Comparison of ENCODE assay signal across 1 cellular context in the genomic region with DNA sequence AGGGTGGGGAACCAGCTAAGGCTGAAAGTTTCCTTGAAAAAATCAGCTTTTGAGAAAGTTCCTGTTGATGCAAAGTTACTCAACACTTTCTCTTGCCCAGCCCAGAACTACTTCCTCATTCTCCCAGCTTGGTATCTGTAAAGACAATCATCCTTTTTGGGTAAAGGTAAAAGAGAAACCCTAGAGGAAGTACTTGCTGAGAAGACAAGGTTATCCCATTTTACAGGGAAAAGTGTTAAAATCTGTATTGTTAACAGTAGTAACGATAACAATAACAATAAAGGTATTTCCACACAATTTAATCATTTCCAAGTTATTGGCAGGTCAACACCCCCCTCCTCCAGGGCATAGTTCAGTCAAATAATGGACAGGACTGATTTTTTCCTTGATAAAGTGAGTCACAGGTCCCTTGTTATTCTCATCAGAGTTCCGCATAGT.
TF ChIP-seq lines count a peak whose summit lies in the region.

No MANE protein-coding gene starts in this region.

TF ChIP-seq in HCT116, 20 proteins besides CTCF, POLR2A, EP300 and RAD21 (continued from another document):
- no peak for TF ChIP-seq EZH2phosphoT487 (IDR thresholded peaks at IDR 0.05; ENCODE audit: borderline replicate concordance)
- TF ChIP-seq SP1 (IDR thresholded peaks at IDR 0.05; ENCODE audit: low read depth) = peak; percentile 29; the same call in 1 of the 2 replicates
- no peak for TF ChIP-seq JUND (IDR thresholded peaks at IDR 0.05)
- no peak for TF ChIP-seq SIN3A (IDR thresholded peaks at IDR 0.05; ENCODE audit: low read depth)
- no peak for TF ChIP-seq EZH2 (IDR thresholded peaks at IDR 0.05)
- TF ChIP-seq, protein P1, sequence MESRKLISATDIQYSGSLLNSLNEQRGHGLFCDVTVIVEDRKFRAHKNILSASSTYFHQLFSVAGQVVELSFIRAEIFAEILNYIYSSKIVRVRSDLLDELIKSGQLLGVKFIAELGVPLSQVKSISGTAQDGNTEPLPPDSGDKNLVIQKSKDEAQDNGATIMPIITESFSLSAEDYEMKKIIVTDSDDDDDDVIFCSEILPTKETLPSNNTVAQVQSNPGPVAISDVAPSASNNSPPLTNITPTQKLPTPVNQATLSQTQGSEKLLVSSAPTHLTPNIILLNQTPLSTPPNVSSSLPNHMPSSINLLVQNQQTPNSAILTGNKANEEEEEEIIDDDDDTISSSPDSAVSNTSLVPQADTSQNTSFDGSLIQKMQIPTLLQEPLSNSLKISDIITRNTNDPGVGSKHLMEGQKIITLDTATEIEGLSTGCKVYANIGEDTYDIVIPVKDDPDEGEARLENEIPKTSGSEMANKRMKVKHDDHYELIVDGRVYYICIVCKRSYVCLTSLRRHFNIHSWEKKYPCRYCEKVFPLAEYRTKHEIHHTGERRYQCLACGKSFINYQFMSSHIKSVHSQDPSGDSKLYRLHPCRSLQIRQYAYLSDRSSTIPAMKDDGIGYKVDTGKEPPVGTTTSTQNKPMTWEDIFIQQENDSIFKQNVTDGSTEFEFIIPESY (IDR thresholded peaks at IDR 0.05; ENCODE audit: extremely low read depth, insufficient replicate concordance, low read length) = no peak
- 0 out of 2 replicates have a peak, but pooled peaks have one; percentile 26 for TF ChIP-seq FOSL1 (IDR thresholded peaks at IDR 0.05; ENCODE audit: low read depth)
- TF ChIP-seq, protein P2, sequence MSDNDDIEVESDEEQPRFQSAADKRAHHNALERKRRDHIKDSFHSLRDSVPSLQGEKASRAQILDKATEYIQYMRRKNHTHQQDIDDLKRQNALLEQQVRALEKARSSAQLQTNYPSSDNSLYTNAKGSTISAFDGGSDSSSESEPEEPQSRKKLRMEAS (IDR thresholded peaks at IDR 0.05) = no peak
- TF ChIP-seq CBX3 (IDR thresholded peaks at IDR 0.05; ENCODE audit: low read depth) = no peak
- TF ChIP-seq YY1 (IDR thresholded peaks at IDR 0.05; ENCODE audit: extremely low read depth, insufficient replicate concordance, low read depth, low read length) = no peak
